Comparison of ENCODE assay signal across 1 cellular context in the genomic region with DNA sequence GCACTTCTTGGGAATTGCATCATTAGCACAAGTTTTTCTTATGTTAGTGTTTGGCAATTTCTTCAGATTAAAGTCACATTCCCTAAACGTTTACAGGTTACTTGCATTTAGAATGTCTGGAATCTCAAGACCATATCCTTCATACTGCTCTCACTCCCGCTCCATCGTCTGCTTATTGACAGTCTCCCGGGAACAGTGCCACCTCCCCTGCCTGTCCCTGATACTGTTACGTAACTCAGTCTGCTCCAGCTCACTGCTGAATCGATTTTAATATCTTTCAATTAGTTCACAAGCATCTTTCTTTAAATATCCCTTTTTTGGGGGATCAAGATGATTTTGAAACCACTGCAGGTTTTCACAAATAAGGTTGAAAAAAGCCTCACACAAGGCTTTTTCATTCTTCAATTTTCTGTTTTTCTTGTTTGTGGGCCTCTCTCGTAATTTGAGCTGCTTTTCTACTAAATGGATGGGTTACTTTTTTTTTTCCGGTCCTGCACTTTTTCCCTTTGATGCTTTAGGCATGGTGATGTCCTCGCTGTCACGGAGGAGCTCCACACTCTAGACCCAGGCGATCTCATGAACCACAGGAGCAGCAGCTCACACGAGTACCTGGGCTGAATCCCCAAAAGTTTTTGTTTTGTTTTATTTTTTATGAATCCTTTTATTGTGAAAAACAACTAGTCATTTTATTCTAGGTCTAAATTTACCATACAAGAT.
TF ChIP-seq lines count a peak whose summit lies in the region.

No MANE protein-coding gene starts in this region.

TF ChIP-seq in H1, 55 proteins besides CTCF, POLR2A, EP300 and RAD21:
- no peak for TF ChIP-seq MAFK (IDR thresholded peaks at IDR 0.05; ENCODE audit: low read depth, low read length)
- no peak for TF ChIP-seq TAF1 (IDR thresholded peaks at IDR 0.05; ENCODE audit: low read depth, low read length)
- no peak for TF ChIP-seq ASH2L (IDR thresholded peaks at IDR 0.05; ENCODE audit: low read length)
- no peak for TF ChIP-seq EZH2 (IDR thresholded peaks at IDR 0.05; ENCODE audit: low read depth, low read length, severe bottlenecking)
- no peak for TF ChIP-seq TAF7 (optimal IDR thresholded peaks at IDR 0.05; ENCODE audit: borderline replicate concordance, low read depth, low read length)
- no peak for TF ChIP-seq CREB1 (IDR thresholded peaks at IDR 0.05)
TF ChIP-seq in H1: peak in this region for 0.
